Comparison of ENCODE assay signal across 8 cellular contexts in genomic region chr4:139665690-139666529, GRCh38. TPM values are rescaled to one million over a fixed set of nuclear protein-coding genes. Genes with fewer than 3 reads are reported as not detected.
DNase-seq lines count a peak whose midpoint lies in the region; ATAC-seq, FAIRE-seq and TF ChIP-seq lines count a peak whose summit lies in the region.

Gene MGST2 (plus strand): TSS chr4:139665819. CDS start chr4:139666020, 201 bp downstream.

- peaks cover 56 to 64% of the 10 kb centered on the region in 2 donors for H3K4me1 ChIP-seq in duodenal mucosa (ENCODE audit: control insufficient read depth in 1 of 2, insufficient read depth in 2 of 2, low read length in 2 of 2)
- H3K4me1 ChIP-seq in HepG2 (ENCODE audit: insufficient read depth, low read length), result peaks cover 82% of the 10 kb centered on the region

- peak in 1 of 2 experiments; percentile 65 for TF ChIP-seq POLR2A in HepG2 (IDR thresholded peaks at IDR 0.05; ENCODE audit: insufficient read depth in 1 of 2, low read depth in 2 of 2, low read length in 2 of 2)

- WGBS in HepG2 (ENCODE audit: low lambda C conversion rate), result 2% methylated on average over 25 of the region's 32 CpGs

- TF ChIP-seq RAD21 in HepG2 (CRISPR knock-in tag; IDR thresholded peaks at IDR 0.05), result peak; percentile 45; the same call in 1 of the 2 replicates

- H3K4me3 ChIP-seq in AG04450 (ENCODE audit: low read depth, low read length) (peak within 1 kb of the TSS; percentile 62), duodenal mucosa (ENCODE audit: low read depth in 1 of 2, low read length in 2 of 2) (peak within 1 kb of the TSS; percentile 86 to 94), HepG2 (replicated peaks in 1 of 3; ENCODE audit: insufficient read depth in 1 of 3, low read depth in 2 of 3, low read length in 3 of 3) (peak within 1 kb of the TSS; percentile 75 to 81 (median 79))

- in situ Hi-C loops in HepG2 (cut with HindIII; ENCODE audit: extremely low pct_ligation_motif_present, low pct_unique_long_range_greater_than_20kb), result no loop called here

- H2AFZ ChIP-seq in HepG2 (ENCODE audit: low read length), result no peak within 1 kb of the TSS

- H3K9ac ChIP-seq in duodenal mucosa (ENCODE audit: low read depth in 1 of 2, low read length in 2 of 2) (peak within 1 kb of the TSS; percentile 76 to 83), HepG2 (ENCODE audit: insufficient read depth, low read depth, low read length) (peak within 1 kb of the TSS; percentile 94)

- peak; percentile 90 for FAIRE-seq in HepG2 (lab: Jason Lieb, UNC)

- DNase-seq in AG04450 (ENCODE audit: low read depth, low spot score) (no peak), NCI-H2081 treated with DMSO at 0.1 percent for 48 hours (lab: John Stamatoyannopoulos, UW) (peak; percentile 12), HepG2 (ENCODE audit: low spot score) (peak; percentile 98)
- peak; percentile 19 to 24 for DNase-seq in stimulated activated CD4-positive, alpha-beta T cell treated with anti-CD3 and anti-CD28 coated beads, Interleukin-4, amount 100 ng/mL, for 48 hours (ENCODE audit: low read depth in 2 of 2)

- peaks cover 55% of the 10 kb centered on the region for H3K79me2 ChIP-seq in HepG2 (ENCODE audit: insufficient read depth, low read length)

- H3K27ac ChIP-seq in AG04450 (ENCODE audit: low read depth, low read length) (peak within 1 kb of the TSS; percentile 87), VCaP (peak within 1 kb of the TSS; percentile 98), duodenal mucosa (ENCODE audit: low read depth, low read length) (peak within 1 kb of the TSS; percentile 83), HepG2 (ENCODE audit: extremely low read length, insufficient read depth, low read length) (peak within 1 kb of the TSS; percentile 95)

- peak in 1 of 2 experiments; percentile 96; a peak in 2 of 4 replicates for TF ChIP-seq EP300 in HepG2 (IDR thresholded peaks at IDR 0.05; ENCODE audit: low read depth in 2 of 2, low read length in 2 of 2)
- TF ChIP-seq EP300 in HepG2 (CRISPR knock-in tag; IDR thresholded peaks at IDR 0.05; ENCODE audit: borderline replicate concordance), result peak; percentile 79; the same call in 1 of the 2 replicates

- intact Hi-C loops in HepG2 (cut with micrococcal nuclease; ENCODE audit: unreplicated experiment), result loop anchor here (1.0 to 10.0 kb wide), 4 partner anchors 9 to 486 kb away; partner anchors contain the start of gene MAML3

- H3K27me3 ChIP-seq in AG04450 (ENCODE audit: control insufficient read depth, insufficient read depth, low read length) (no peaks in the 10 kb centered on the region), duodenal mucosa (ENCODE audit: control insufficient read depth in 1 of 2, insufficient read depth in 2 of 2, low read length in 2 of 2) (no peaks in the 10 kb centered on the region), HepG2 (ENCODE audit: control insufficient read depth in 1 of 2, insufficient read depth in 2 of 2, low read length in 2 of 2) (no peaks in the 10 kb centered on the region; a peak in 1 of 5 replicates)

- TF ChIP-seq CTCF in AG04450 (IDR thresholded peaks at IDR 0.05; ENCODE audit: low read depth, low read length) (no peak), VCaP (conservative IDR thresholded peaks at IDR 0.05) (no peak), HepG2 (CRISPR knock-in tag; IDR thresholded peaks at IDR 0.05) (peak; percentile 21; the same call in 1 of the 2 replicates)

- H3K4me2 ChIP-seq in HepG2 (ENCODE audit: low read depth, low read length), result peak within 1 kb of the TSS; percentile 86

- POLR2A ChIA-PET in AG04450 (lab: Yijun Ruan, JAX), result interaction anchor here (0.7 to 0.9 kb wide), 2 partner anchors 225 to 643 kb away, joined by 3 read pairs; no protein-coding TSS in a partner anchor
- POLR2A ChIA-PET in HepG2 (lab: Yijun Ruan, JAX), result interaction anchor here (1.0 to 3.7 kb wide), 13 partner anchors 9 to 708 kb away, joined by 3 to 59 read pairs (median 6); partner anchors contain the start of genes NAA15 and SCOC

- TSS peak; percentile 74 for BruUV-seq in HepG2 (replicated peaks; lab: Mats Ljungman, UMichigan)

- ATAC-seq in GM18511 (IDR thresholded peaks at IDR 0.05; ENCODE audit: unreplicated experiment), result peak; percentile 89
- peak; percentile 91 for ATAC-seq in HG02885 (IDR thresholded peaks at IDR 0.05; ENCODE audit: poor library complexity, unreplicated experiment)
- ATAC-seq in HepG2, result peak; percentile 97

- no peaks in the 10 kb centered on the region for H3K36me3 ChIP-seq in duodenal mucosa (ENCODE audit: control insufficient read depth in 1 of 2, insufficient read depth in 2 of 2, low read length in 2 of 2)
- H3K36me3 ChIP-seq in HepG2 (replicated peaks in 1 of 2; ENCODE audit: control insufficient read depth in 1 of 2, insufficient read depth in 2 of 2, low read length in 2 of 2), result peaks cover 3% of the 10 kb centered on the region in 2 experiments; a peak in 4 of 5 replicates

- H4K20me1 ChIP-seq in HepG2 (ENCODE audit: insufficient read depth, low read length), result peaks cover 25% of the 10 kb centered on the region

- CTCF ChIA-PET in AG04450 (lab: Charles Lee), result interaction anchor here (0.9 to 5.2 kb wide), 5 partner anchors 10 to 386 kb away, joined by 3 to 55 read pairs (median 3); no protein-coding TSS in a partner anchor
- CTCF ChIA-PET in HepG2 (lab: Yijun Ruan, JAX; ENCODE audit: low intra/inter-chr PET ratio, low total read pairs), result interaction anchor here (1.0 to 1.8 kb wide), 2 partner anchors 9 to 27 kb away, joined by 3 to 13 read pairs; no protein-coding TSS in a partner anchor

- no peaks in the 10 kb centered on the region for H3K9me3 ChIP-seq in AG04450 (ENCODE audit: control insufficient read depth, insufficient read depth, low read length)
- no peaks in the 10 kb centered on the region for H3K9me3 ChIP-seq in duodenal mucosa (ENCODE audit: control insufficient read depth in 1 of 2, low read length in 2 of 2)
- H3K9me3 ChIP-seq in HepG2 (ENCODE audit: low read length), result no peaks in the 10 kb centered on the region

TF ChIP-seq in HepG2, 621 proteins besides CTCF, POLR2A, EP300 and RAD21 (continues in another document):
- TF ChIP-seq SIN3A (IDR thresholded peaks at IDR 0.05; ENCODE audit: borderline replicate concordance, low read depth, low read length) (peak; percentile 86; the same call in 1 of the 2 replicates), SMAD9 (CRISPR knock-in tag; IDR thresholded peaks at IDR 0.05) (no peak), ZNF547 (CRISPR knock-in tag; IDR thresholded peaks at IDR 0.05) (peak; percentile 78; the same call in 1 of the 2 replicates), RCOR2 (CRISPR knock-in tag; IDR thresholded peaks at IDR 0.05) (peak; percentile 44; the same call in 1 of the 2 replicates), HDAC1 (CRISPR knock-in tag; IDR thresholded peaks at IDR 0.05) (peak; percentile 89), HOXD1 (CRISPR knock-in tag; IDR thresholded peaks at IDR 0.05) (peak; percentile 77; the same call in 1 of the 2 replicates), THAP11 (CRISPR knock-in tag; IDR thresholded peaks at IDR 0.05) (peak; percentile 62; the same call in 1 of the 2 replicates), BRCA1 (CRISPR knock-in tag; IDR thresholded peaks at IDR 0.05) (peak; percentile 71), CBFB (CRISPR knock-in tag; IDR thresholded peaks at IDR 0.05) (peak; percentile 16; the same call in 1 of the 2 replicates), TBL1XR1 (IDR thresholded peaks at IDR 0.05; ENCODE audit: borderline replicate concordance, low read length, partially characterized antibody) (peak; percentile 58), ZNF710 (CRISPR knock-in tag; IDR thresholded peaks at IDR 0.05; ENCODE audit: borderline replicate concordance) (peak; percentile 71; the same call in 1 of the 2 replicates), MTF1 (CRISPR knock-in tag; IDR thresholded peaks at IDR 0.05) (no peak), ERF (CRISPR knock-in tag; IDR thresholded peaks at IDR 0.05) (peak; percentile 33; the same call in 1 of the 2 replicates)

RNA-seq across cellular contexts. Expression of gene MGST2, which starts in this region (rescaled TPM):
- polyA plus RNA-seq in AG04450 (2011; rRNA removed) (19.3 and 21.9 TPM in 2 replicates), HepG2 (2011; rRNA removed) (312 and 416 TPM in 2 replicates)
- polyA minus RNA-seq in AG04450 (2011; rRNA and poly(A)+ RNA removed), result 6.6 and 7.4 TPM in 2 replicates
- 120 and 205 TPM in 2 replicates for total RNA-seq in HepG2 (2016; rRNA removed; fragmentation: Illumina TruSeq; extraction: Trizol)
- total RNA-seq in HepG2 (2016; cell fraction: cytosol; rRNA removed; fragmentation: Illumina TruSeq; extraction: Trizol; ENCODE audit: low read depth), result 66.9 and 76.7 TPM in 2 replicates
- 124 and 205 TPM in 2 replicates for total RNA-seq in HepG2 (2016; cell fraction: insoluble cytoplasmic fraction; rRNA removed; fragmentation: Illumina TruSeq; extraction: Trizol)
- total RNA-seq in HepG2 (2016; cell fraction: membrane; rRNA removed; fragmentation: Illumina TruSeq; extraction: Trizol), result 50.8 and 53.3 TPM in 2 replicates
- total RNA-seq in HepG2 (2016; cell fraction: nucleus; rRNA removed; fragmentation: Illumina TruSeq; extraction: Trizol), result 168 and 186 TPM in 2 replicates
- 312 and 476 TPM in 2 replicates for polyA plus RNA-seq in HepG2 (2011; cell fraction: cytosol; rRNA removed)
- polyA plus RNA-seq in HepG2 (2011; cell fraction: nucleus; rRNA removed), result 137 and 177 TPM in 2 replicates
- polyA plus RNA-seq in HepG2 (2012), result 293 and 426 TPM in 2 replicates
- 57.8 and 59.6 TPM in 2 replicates for polyA plus RNA-seq in HepG2 (2016; cell fraction: cytosol; fragmentation: Illumina TruSeq; extraction: Trizol; ENCODE audit: low read depth)
- polyA plus RNA-seq in HepG2 (2016; cell fraction: insoluble cytoplasmic fraction; fragmentation: Illumina TruSeq; extraction: Trizol; ENCODE audit: low read depth), result 132 and 154 TPM in 2 replicates
- polyA plus RNA-seq in HepG2 (2016; cell fraction: membrane; fragmentation: Illumina TruSeq; extraction: Trizol; ENCODE audit: low read depth), result 49.5 and 55.2 TPM in 2 replicates
- 282 and 318 TPM in 2 replicates for polyA plus RNA-seq in HepG2 (2016; cell fraction: nucleus; fragmentation: Illumina TruSeq; extraction: Trizol; ENCODE audit: insufficient read depth, low read depth)
- 18.4 and 54.7 TPM in 2 replicates for polyA minus RNA-seq in HepG2 (2011; rRNA and poly(A)+ RNA removed; ENCODE audit: low replicate concordance)
- 93.2 and 100 TPM in 2 replicates for polyA minus RNA-seq in HepG2 (2011; cell fraction: cytosol; rRNA and poly(A)+ RNA removed)
- 263 and 286 TPM in 2 replicates for polyA minus RNA-seq in HepG2 (2011; cell fraction: nucleus; rRNA and poly(A)+ RNA removed)
